8 cellular contexts compared by ENCODE assay signal in the genomic region with DNA sequence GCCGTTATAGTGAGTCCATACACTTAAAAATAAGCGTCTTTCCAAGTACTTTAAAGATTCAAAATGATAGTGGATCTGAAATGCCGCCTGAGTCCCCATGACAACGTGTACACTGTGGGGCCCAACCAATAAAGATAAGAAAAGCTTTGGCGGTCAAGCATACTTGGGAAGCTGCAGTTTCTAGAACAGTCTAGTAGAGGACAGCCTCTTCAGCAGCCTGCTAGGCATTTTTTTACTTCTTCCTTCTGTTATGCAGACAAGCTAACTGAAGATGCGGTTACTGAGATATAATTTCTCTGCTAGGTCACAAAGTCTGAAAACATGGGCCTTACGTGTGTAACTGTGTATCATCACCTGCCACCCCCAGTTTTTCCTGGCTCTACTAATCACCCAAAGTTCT. TPM values are rescaled to one million over a fixed set of nuclear protein-coding genes. Genes with fewer than 3 reads are reported as not detected.
DNase-seq lines count a peak whose midpoint lies in the region; ATAC-seq, FAIRE-seq and TF ChIP-seq lines count a peak whose summit lies in the region.

No MANE protein-coding gene starts in this region.

- H3K9me3 Mint-ChIP-seq in astrocyte (ENCODE audit: unreplicated experiment) = no peaks in the 10 kb centered on the region

- H3K4me2 ChIP-seq in astrocyte (ENCODE audit: low read length) = peak overlapping the region; percentile 90

- H3K27ac Mint-ChIP-seq in astrocyte (ENCODE audit: unreplicated experiment) = no peak overlapping the region

- CTCF ChIA-PET in A673 (lab: Charles Lee) = no interaction called here

- H3K4me3 ChIP-seq in A673 (ENCODE audit: low read depth, low read length, poor library complexity, severe bottlenecking) = peak overlapping the region; percentile 67
- peak overlapping the region; percentile 91 for H3K4me3 ChIP-seq in astrocyte (ENCODE audit: insufficient read depth, low read depth, low read length)

- no peak for DNase-seq in A673 (ENCODE audit: low spot score)
- DNase-seq in astrocyte (ENCODE audit: low read depth) = no peak
- no peak for DNase-seq in NCI-H1694 (lab: John Stamatoyannopoulos, UW)
- no peak for DNase-seq in NK-92 treated with Interleukin-12 subunit alpha and Interleukin-12 subunit beta, amount 100 ng/mL, for 24 hours (lab: John Stamatoyannopoulos, UW)

- peaks cover 39% of the 10 kb centered on the region for H3K79me2 ChIP-seq in astrocyte (ENCODE audit: insufficient read depth, low read length)

- no peak for FAIRE-seq in astrocyte (lab: Jason Lieb, UNC)

- intact Hi-C loops in A673 (cut with micrococcal nuclease; ENCODE audit: unreplicated experiment) = no loop called here

- H3K27me3 ChIP-seq in A673 (replicated peaks; ENCODE audit: insufficient read depth, low read depth, low read length, poor library complexity) (no peaks in the 10 kb centered on the region), astrocyte (ENCODE audit: insufficient read depth, low read length) (no peaks in the 10 kb centered on the region), layer of hippocampus (ENCODE audit: control insufficient read depth, insufficient read depth, low read length) (no peaks in the 10 kb centered on the region)

- H3K9ac ChIP-seq in astrocyte (ENCODE audit: low read length) = peak overlapping the region; percentile 96

- no peaks in the 10 kb centered on the region for H3K36me3 Mint-ChIP-seq in astrocyte (ENCODE audit: low read depth, unreplicated experiment)

- no peaks in the 10 kb centered on the region for H4K20me1 ChIP-seq in astrocyte (ENCODE audit: insufficient read depth, low read length)

- H3K27ac ChIP-seq in A673 (ENCODE audit: low read depth, low read length, poor library complexity, severe bottlenecking) = no peak overlapping the region
- H3K27ac ChIP-seq in astrocyte (ENCODE audit: low read depth, low read length) = peak overlapping the region; percentile 12
- H3K27ac ChIP-seq in layer of hippocampus (ENCODE audit: low read depth, low read length) = peak overlapping the region; percentile 81
- H3K27ac ChIP-seq in temporal lobe (ENCODE audit: low read depth, low read length) = peak overlapping the region; percentile 78

- ATAC-seq in GM18907 (IDR thresholded peaks at IDR 0.05; ENCODE audit: unreplicated experiment) (peak; percentile 30), HG03571 (IDR thresholded peaks at IDR 0.05; ENCODE audit: unreplicated experiment) (peak; percentile 22)

- peak overlapping the region; percentile 97 for H2AFZ ChIP-seq in astrocyte (ENCODE audit: low read depth, low read length)

- POLR2A ChIA-PET in A673 (lab: Charles Lee; ENCODE audit: low non-redundant PET) = no interaction called here

- no TSS peak for BruUV-seq in A673 (replicated peaks; lab: Mats Ljungman, UMichigan)

- TF ChIP-seq CTCF in A673 (conservative IDR thresholded peaks at IDR 0.05; ENCODE audit: low read depth, low read length) = no peak
- no peak for TF ChIP-seq CTCF in astrocyte (IDR thresholded peaks at IDR 0.05; ENCODE audit: insufficient read depth, low read depth, low read length)

- H3K9me3 ChIP-seq in A673 (ENCODE audit: low read depth, low read length, poor library complexity, severe bottlenecking) (no peaks in the 10 kb centered on the region), astrocyte (ENCODE audit: insufficient read depth, low read depth, low read length) (no peaks in the 10 kb centered on the region)

- no peaks in the 10 kb centered on the region for H3K27me3 Mint-ChIP-seq in astrocyte (ENCODE audit: low read depth, unreplicated experiment)

- H3K4me3 Mint-ChIP-seq in astrocyte (ENCODE audit: unreplicated experiment) = peak overlapping the region; percentile 97

- no peaks in the 10 kb centered on the region for H3K36me3 ChIP-seq in A673 (ENCODE audit: insufficient read depth, low read length, poor library complexity, severe bottlenecking)
- H3K36me3 ChIP-seq in astrocyte (ENCODE audit: insufficient read depth, low read length) = no peaks in the 10 kb centered on the region

- H3K4me1 Mint-ChIP-seq in astrocyte (ENCODE audit: low read depth, unreplicated experiment) = peaks cover 14% of the 10 kb centered on the region

- H3K4me1 ChIP-seq in A673 (ENCODE audit: insufficient read depth, low read length, poor library complexity, severe bottlenecking) (no peaks in the 10 kb centered on the region), astrocyte (ENCODE audit: insufficient read depth, low read length) (no peaks in the 10 kb centered on the region)

RNA-seq across cellular contexts. Expression of a gene that starts 0.4 kb away (rescaled TPM):
- total RNA-seq in A673 (2021) (7.3 and 8.4 TPM in 2 replicates), astrocyte (14.3 and 16.2 TPM in 2 replicates), temporal lobe (20.4 TPM)
